In the genomic region with DNA sequence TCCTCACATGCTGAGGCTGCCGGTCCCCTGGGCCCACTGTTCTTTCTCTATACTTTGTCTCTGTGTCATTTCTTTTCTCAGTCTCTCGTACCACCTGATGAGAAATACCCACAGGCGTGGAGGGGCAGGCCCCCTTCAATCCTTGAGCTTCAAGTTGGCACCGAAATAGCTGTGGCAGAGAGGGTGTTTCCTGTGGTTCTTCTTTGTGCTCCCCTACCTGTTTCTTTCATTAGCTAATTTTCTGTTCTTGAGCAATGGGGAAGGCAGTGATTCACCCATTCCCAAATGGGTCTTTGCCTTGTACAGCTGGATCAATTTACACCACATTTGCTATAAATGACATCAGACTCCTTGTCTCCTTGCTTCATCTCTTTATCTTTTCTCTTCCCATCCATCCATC, we compare ENCODE assay signal across 1 cellular context.
TF ChIP-seq lines count a peak whose summit lies in the region.

No MANE protein-coding gene starts in this region.

TF ChIP-seq in WTC11, 78 proteins besides CTCF, POLR2A, EP300 and RAD21 (continued from another document):
- no peak for TF ChIP-seq FOXP1 (CRISPR knock-in tag; IDR thresholded peaks at IDR 0.05; ENCODE audit: borderline replicate concordance)
- TF ChIP-seq, protein P1, sequence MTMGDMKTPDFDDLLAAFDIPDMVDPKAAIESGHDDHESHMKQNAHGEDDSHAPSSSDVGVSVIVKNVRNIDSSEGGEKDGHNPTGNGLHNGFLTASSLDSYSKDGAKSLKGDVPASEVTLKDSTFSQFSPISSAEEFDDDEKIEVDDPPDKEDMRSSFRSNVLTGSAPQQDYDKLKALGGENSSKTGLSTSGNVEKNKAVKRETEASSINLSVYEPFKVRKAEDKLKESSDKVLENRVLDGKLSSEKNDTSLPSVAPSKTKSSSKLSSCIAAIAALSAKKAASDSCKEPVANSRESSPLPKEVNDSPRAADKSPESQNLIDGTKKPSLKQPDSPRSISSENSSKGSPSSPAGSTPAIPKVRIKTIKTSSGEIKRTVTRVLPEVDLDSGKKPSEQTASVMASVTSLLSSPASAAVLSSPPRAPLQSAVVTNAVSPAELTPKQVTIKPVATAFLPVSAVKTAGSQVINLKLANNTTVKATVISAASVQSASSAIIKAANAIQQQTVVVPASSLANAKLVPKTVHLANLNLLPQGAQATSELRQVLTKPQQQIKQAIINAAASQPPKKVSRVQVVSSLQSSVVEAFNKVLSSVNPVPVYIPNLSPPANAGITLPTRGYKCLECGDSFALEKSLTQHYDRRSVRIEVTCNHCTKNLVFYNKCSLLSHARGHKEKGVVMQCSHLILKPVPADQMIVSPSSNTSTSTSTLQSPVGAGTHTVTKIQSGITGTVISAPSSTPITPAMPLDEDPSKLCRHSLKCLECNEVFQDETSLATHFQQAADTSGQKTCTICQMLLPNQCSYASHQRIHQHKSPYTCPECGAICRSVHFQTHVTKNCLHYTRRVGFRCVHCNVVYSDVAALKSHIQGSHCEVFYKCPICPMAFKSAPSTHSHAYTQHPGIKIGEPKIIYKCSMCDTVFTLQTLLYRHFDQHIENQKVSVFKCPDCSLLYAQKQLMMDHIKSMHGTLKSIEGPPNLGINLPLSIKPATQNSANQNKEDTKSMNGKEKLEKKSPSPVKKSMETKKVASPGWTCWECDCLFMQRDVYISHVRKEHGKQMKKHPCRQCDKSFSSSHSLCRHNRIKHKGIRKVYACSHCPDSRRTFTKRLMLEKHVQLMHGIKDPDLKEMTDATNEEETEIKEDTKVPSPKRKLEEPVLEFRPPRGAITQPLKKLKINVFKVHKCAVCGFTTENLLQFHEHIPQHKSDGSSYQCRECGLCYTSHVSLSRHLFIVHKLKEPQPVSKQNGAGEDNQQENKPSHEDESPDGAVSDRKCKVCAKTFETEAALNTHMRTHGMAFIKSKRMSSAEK (CRISPR knock-in tag; IDR thresholded peaks at IDR 0.05; ENCODE audit: borderline replicate concordance), result no peak
